Comparison of ENCODE assay signal across 18 cellular contexts in genomic region chr14:98598576-98598975, GRCh38.
DNase-seq lines count a peak whose midpoint lies in the region; ATAC-seq and TF ChIP-seq lines count a peak whose summit lies in the region.
"Had no signal": no experiment of that assay in that cellular context is flagged by ENCODE, and none has a peak within 500 bp of the region (broad histone marks: within the 10 kb centered on the region; RNA-seq: fewer than 3 reads in every experiment).

No MANE protein-coding gene starts in this region.

- no peak overlapping the region for H3K4me3 Mint-ChIP-seq in activated CD8-positive, alpha-beta T cell treated with anti-CD3 and anti-CD28 coated beads, Interleukin-2, amount 10 ng/mL, durations not matched to agents 7 days and 5 days
- no peak overlapping the region for H3K4me3 Mint-ChIP-seq in activated CD8-positive, alpha-beta T cell treated with anti-CD3 and anti-CD28 coated beads for 36 hours
- H3K4me3 Mint-ChIP-seq in osteocyte (ENCODE audit: unreplicated experiment) = no peak overlapping the region
- H3K4me3 Mint-ChIP-seq: B cell; CD4-positive, alpha-beta T cell; CD8-positive, alpha-beta T cell had no signal

- H3K9me3 ChIP-seq in lung (ENCODE audit: control insufficient read depth in 2 of 2, insufficient read depth in 1 of 2, low read length in 1 of 2) = peaks cover 0 to 6% of the 10 kb centered on the region in 2 donors
- H3K9me3 ChIP-seq: A549, Caco-2 had no signal

- H3K27ac ChIP-seq in lung (ENCODE audit: low read depth in 1 of 2, low read length in 1 of 2) = no peak overlapping the region
- H3K27ac ChIP-seq: 22Rv1; A549; BLaER1 treated with 17β-estradiol and CSF1 and Interleukin-3, amounts not matched to agents 10 nM and 100 nM; C4-2B had no signal

- peak; percentile 4 for DNase-seq in activated CD8-positive, alpha-beta T cell treated with anti-CD3 and anti-CD28 coated beads, Interleukin-2, amount 10 ng/mL, durations not matched to agents 7 days and 5 days
- DNase-seq in activated CD8-positive, alpha-beta T cell treated with anti-CD3 and anti-CD28 coated beads for 36 hours = no peak
- DNase-seq in lung (ENCODE audit: low spot score) (peak; percentile 23), osteocyte (ENCODE audit: extremely low spot score, unreplicated experiment) (peak; percentile 59), cerebellum (ENCODE audit: low spot score) (no peak)
- DNase-seq: AML-193; Caco-2; Calu3; CD4-positive, alpha-beta T cell; CD8-positive, alpha-beta T cell; DMS79 treated with DMSO at 0.1 percent for 48 hours; GF-D8 had no signal

- ATAC-seq in activated CD8-positive, alpha-beta T cell treated with anti-CD3 and anti-CD28 coated beads, Interleukin-2, amount 10 ng/mL, durations not matched to agents 7 days and 5 days = no peak
- no peak for ATAC-seq in activated CD8-positive, alpha-beta T cell treated with anti-CD3 and anti-CD28 coated beads for 36 hours
- ATAC-seq in lung (ENCODE audit: insufficient read depth, low FRiP score) (no peak), GM21367 (IDR thresholded peaks at IDR 0.05; ENCODE audit: unreplicated experiment) (no peak)
- ATAC-seq: A549; CD8-positive, alpha-beta T cell had no signal

- CTCF ChIA-PET in activated CD8-positive, alpha-beta T cell treated with anti-CD3 and anti-CD28 coated beads, Interleukin-2, amount 10 ng/mL, durations not matched to agents 7 days and 5 days (lab: Charles Lee) = no interaction called here
- CTCF ChIA-PET in activated CD8-positive, alpha-beta T cell treated with anti-CD3 and anti-CD28 coated beads for 36 hours (lab: Charles Lee) = no interaction called here

- POLR2A ChIA-PET in activated CD8-positive, alpha-beta T cell treated with anti-CD3 and anti-CD28 coated beads, Interleukin-2, amount 10 ng/mL, durations not matched to agents 7 days and 5 days (lab: Charles Lee) = no interaction called here
- POLR2A ChIA-PET in activated CD8-positive, alpha-beta T cell treated with anti-CD3 and anti-CD28 coated beads for 36 hours (lab: Charles Lee) = no interaction called here

- H3K4me1 ChIP-seq in lung (ENCODE audit: control insufficient read depth in 2 of 2, insufficient read depth in 2 of 2, low read length in 2 of 2) = no peaks in the 10 kb centered on the region
- H3K4me1 ChIP-seq: A549, Caco-2 had no signal

- no peaks in the 10 kb centered on the region for H3K36me3 Mint-ChIP-seq in activated CD8-positive, alpha-beta T cell treated with anti-CD3 and anti-CD28 coated beads, Interleukin-2, amount 10 ng/mL, durations not matched to agents 7 days and 5 days (ENCODE audit: low read depth)
- H3K36me3 Mint-ChIP-seq in activated CD8-positive, alpha-beta T cell treated with anti-CD3 and anti-CD28 coated beads for 36 hours (ENCODE audit: low read depth) = peaks cover 3% of the 10 kb centered on the region
- H3K36me3 Mint-ChIP-seq in osteocyte (ENCODE audit: unreplicated experiment) = no peaks in the 10 kb centered on the region

- H3K36me3 ChIP-seq in lung (ENCODE audit: control insufficient read depth in 2 of 2, insufficient read depth in 2 of 2, low read length in 2 of 2) = no peaks in the 10 kb centered on the region
- H3K36me3 ChIP-seq: BLaER1 treated with 17β-estradiol and CSF1 and Interleukin-3, amounts not matched to agents 10 nM and 100 nM had no signal

- H3K27me3 ChIP-seq in lung (ENCODE audit: control insufficient read depth, insufficient read depth) = no peaks in the 10 kb centered on the region
- H3K27me3 ChIP-seq: BLaER1 treated with 17β-estradiol and CSF1 and Interleukin-3, amounts not matched to agents 10 nM and 100 nM had no signal

- H3K27ac Mint-ChIP-seq in activated CD8-positive, alpha-beta T cell treated with anti-CD3 and anti-CD28 coated beads, Interleukin-2, amount 10 ng/mL, durations not matched to agents 7 days and 5 days = no peak overlapping the region
- no peak overlapping the region for H3K27ac Mint-ChIP-seq in activated CD8-positive, alpha-beta T cell treated with anti-CD3 and anti-CD28 coated beads for 36 hours
- no peak overlapping the region for H3K27ac Mint-ChIP-seq in osteocyte (ENCODE audit: unreplicated experiment)
- H3K27ac Mint-ChIP-seq: B cell; CD4-positive, alpha-beta T cell; CD8-positive, alpha-beta T cell had no signal

- H3K9me3 Mint-ChIP-seq in activated CD8-positive, alpha-beta T cell treated with anti-CD3 and anti-CD28 coated beads, Interleukin-2, amount 10 ng/mL, durations not matched to agents 7 days and 5 days (ENCODE audit: insufficient read depth) = peaks cover 22% of the 10 kb centered on the region
- H3K9me3 Mint-ChIP-seq in activated CD8-positive, alpha-beta T cell treated with anti-CD3 and anti-CD28 coated beads for 36 hours = peaks cover 13% of the 10 kb centered on the region
- H3K9me3 Mint-ChIP-seq in osteocyte (ENCODE audit: unreplicated experiment) = peaks cover 14% of the 10 kb centered on the region

- 94 to 95% methylated on average over 6 of the region's 6 CpGs for WGBS in lung, 2 donors

- no peaks in the 10 kb centered on the region for H3K27me3 Mint-ChIP-seq in activated CD8-positive, alpha-beta T cell treated with anti-CD3 and anti-CD28 coated beads, Interleukin-2, amount 10 ng/mL, durations not matched to agents 7 days and 5 days (ENCODE audit: low read depth)
- no peaks in the 10 kb centered on the region for H3K27me3 Mint-ChIP-seq in activated CD8-positive, alpha-beta T cell treated with anti-CD3 and anti-CD28 coated beads for 36 hours
- H3K27me3 Mint-ChIP-seq in osteocyte (ENCODE audit: unreplicated experiment) = no peaks in the 10 kb centered on the region
- H3K27me3 Mint-ChIP-seq: B cell; CD4-positive, alpha-beta T cell had no signal

- H3K4me3 ChIP-seq in lung = no peak overlapping the region
- H3K4me3 ChIP-seq: A549; BLaER1 treated with 17β-estradiol and CSF1 and Interleukin-3, amounts not matched to agents 10 nM and 100 nM had no signal

- no peaks in the 10 kb centered on the region for H3K4me1 Mint-ChIP-seq in activated CD8-positive, alpha-beta T cell treated with anti-CD3 and anti-CD28 coated beads, Interleukin-2, amount 10 ng/mL, durations not matched to agents 7 days and 5 days (ENCODE audit: low read depth)
- no peaks in the 10 kb centered on the region for H3K4me1 Mint-ChIP-seq in activated CD8-positive, alpha-beta T cell treated with anti-CD3 and anti-CD28 coated beads for 36 hours (ENCODE audit: low read depth)
- H3K4me1 Mint-ChIP-seq in osteocyte (ENCODE audit: unreplicated experiment) = no peaks in the 10 kb centered on the region
- H3K4me1 Mint-ChIP-seq: B cell had no signal

- intact Hi-C loops in activated CD8-positive, alpha-beta T cell treated with anti-CD3 and anti-CD28 coated beads for 36 hours (cut with micrococcal nuclease) = no loop called here

- no peak for TF ChIP-seq CTCF in activated CD8-positive, alpha-beta T cell treated with anti-CD3 and anti-CD28 coated beads for 36 hours (IDR thresholded peaks at IDR 0.05)
- no peak for TF ChIP-seq CTCF in lung (IDR thresholded peaks at IDR 0.05; ENCODE audit: control extremely low read depth, extremely low read depth)
- TF ChIP-seq CTCF in osteocyte (IDR thresholded peaks at IDR 0.05) = no peak

Comparison
In these comparisons a context has a peak if more than half of its experiments do, and no peak if none do; other contexts are left out.
1. DNase-seq: peak in activated CD8-positive, alpha-beta T cell treated with anti-CD3 and anti-CD28 coated beads, Interleukin-2, amount 10 ng/mL, durations not matched to agents 7 days and 5 days (single experiment), lung (single experiment) and osteocyte (single experiment); none in activated CD8-positive, alpha-beta T cell treated with anti-CD3 and anti-CD28 coated beads for 36 hours (single experiment) and cerebellum (single experiment).